ENCODE assay signal across 1 cellular context in genomic region chr4:74123065-74123728, GRCh38.
TF ChIP-seq lines count a peak whose summit lies in the region.

No MANE protein-coding gene starts in this region.

TF ChIP-seq in HepG2, 621 proteins besides CTCF, POLR2A, EP300 and RAD21 (continued from another document and continues in another):
- TF ChIP-seq ZBTB40 (IDR thresholded peaks at IDR 0.05) (no peak), ZBTB40 (CRISPR knock-in tag; IDR thresholded peaks at IDR 0.05) (no peak), SOX13 (IDR thresholded peaks at IDR 0.05) (no peak), SOX13 (CRISPR knock-in tag; conservative IDR thresholded peaks at IDR 0.05 in 1 of 2, IDR thresholded peaks at IDR 0.05 in 1 of 2) (0 out of 4 replicates have a peak, but pooled peaks of 1 of the 2 experiments have one; percentile 36), FOXC1 (CRISPR knock-in tag; IDR thresholded peaks at IDR 0.05; ENCODE audit: borderline replicate concordance) (no peak), HMG20A (CRISPR knock-in tag; IDR thresholded peaks at IDR 0.05; ENCODE audit: borderline replicate concordance) (peak; percentile 38; the same call in 1 of the 2 replicates), HES4 (CRISPR knock-in tag; IDR thresholded peaks at IDR 0.05; ENCODE audit: borderline replicate concordance) (no peak), PLRG1 (conservative IDR thresholded peaks at IDR 0.05) (no peak), HCFC1 (IDR thresholded peaks at IDR 0.05; ENCODE audit: low read depth, low read length) (no peak), THAP11 (CRISPR knock-in tag; IDR thresholded peaks at IDR 0.05) (no peak), MBD4 (IDR thresholded peaks at IDR 0.05; ENCODE audit: borderline replicate concordance, low read length) (no peak), NFIB (CRISPR knock-in tag; IDR thresholded peaks at IDR 0.05; ENCODE audit: borderline replicate concordance) (no peak), FOXJ3 (CRISPR knock-in tag; IDR thresholded peaks at IDR 0.05; ENCODE audit: borderline replicate concordance) (peak; percentile 28; the same call in 1 of the 2 replicates), TOPORS (CRISPR knock-in tag; IDR thresholded peaks at IDR 0.05) (no peak), ZNF276 (CRISPR knock-in tag; IDR thresholded peaks at IDR 0.05; ENCODE audit: low read depth) (no peak), HDAC1 (CRISPR knock-in tag; IDR thresholded peaks at IDR 0.05) (no peak), PBX3 (CRISPR knock-in tag; IDR thresholded peaks at IDR 0.05; ENCODE audit: borderline replicate concordance) (no peak), ZNF777 (CRISPR knock-in tag; IDR thresholded peaks at IDR 0.05) (no peak), ZNF558 (CRISPR knock-in tag; IDR thresholded peaks at IDR 0.05; ENCODE audit: borderline replicate concordance) (no peak), RFX3 (CRISPR knock-in tag; IDR thresholded peaks at IDR 0.05) (no peak), RXRB (CRISPR knock-in tag; IDR thresholded peaks at IDR 0.05; ENCODE audit: borderline replicate concordance) (0 out of 2 replicates have a peak, but pooled peaks have one; percentile 10), ZNF451 (CRISPR knock-in tag; IDR thresholded peaks at IDR 0.05) (no peak), SSRP1 (CRISPR knock-in tag; IDR thresholded peaks at IDR 0.05) (no peak), ZNF780A (CRISPR knock-in tag; IDR thresholded peaks at IDR 0.05) (no peak), ATF4 (CRISPR knock-in tag; IDR thresholded peaks at IDR 0.05) (peak in 1 of 2 experiments; percentile 73; a peak in 2 of 4 replicates), BHLHE40 (IDR thresholded peaks at IDR 0.05; ENCODE audit: low read length) (no peak), HNRNPH1 (optimal IDR thresholded peaks at IDR 0.05; ENCODE audit: low read depth, low read length) (no peak), HOXD1 (CRISPR knock-in tag; IDR thresholded peaks at IDR 0.05) (no peak), ZSCAN25 (CRISPR knock-in tag; IDR thresholded peaks at IDR 0.05) (no peak), FOSL1 (CRISPR knock-in tag; IDR thresholded peaks at IDR 0.05; ENCODE audit: borderline replicate concordance) (no peak), HMG20B (CRISPR knock-in tag; conservative IDR thresholded peaks at IDR 0.05) (no peak), ZNF224 (CRISPR knock-in tag; IDR thresholded peaks at IDR 0.05) (no peak), FOSL2 (CRISPR knock-in tag; IDR thresholded peaks at IDR 0.05) (peak; percentile 65), ZNF124 (CRISPR knock-in tag; IDR thresholded peaks at IDR 0.05) (no peak), FOXO1 (CRISPR knock-in tag; IDR thresholded peaks at IDR 0.05) (peak; percentile 40; the same call in 1 of the 2 replicates), IKZF5 (CRISPR knock-in tag; IDR thresholded peaks at IDR 0.05) (0 out of 2 replicates have a peak, but pooled peaks have one; percentile 26), FOXO4 (CRISPR knock-in tag; conservative IDR thresholded peaks at IDR 0.05) (no peak), ZNF816 (CRISPR knock-in tag; IDR thresholded peaks at IDR 0.05; ENCODE audit: borderline replicate concordance) (no peak), MTF1 (CRISPR knock-in tag; IDR thresholded peaks at IDR 0.05) (no peak), ZNF792 (CRISPR knock-in tag; IDR thresholded peaks at IDR 0.05) (no peak), GTF2F1 (IDR thresholded peaks at IDR 0.05; ENCODE audit: low read length) (no peak), TBX3 (IDR thresholded peaks at IDR 0.05; ENCODE audit: borderline replicate concordance) (no peak), MAFF (IDR thresholded peaks at IDR 0.05; ENCODE audit: low read depth, low read length) (no peak), HMGA1 (CRISPR knock-in tag; conservative IDR thresholded peaks at IDR 0.05) (no peak), GATAD1 (CRISPR knock-in tag; IDR thresholded peaks at IDR 0.05) (no peak), ZNF225 (CRISPR knock-in tag; IDR thresholded peaks at IDR 0.05) (no peak), TFAP4 (IDR thresholded peaks at IDR 0.05; ENCODE audit: borderline replicate concordance, low read depth) (no peak), CERS6 (CRISPR knock-in tag; IDR thresholded peaks at IDR 0.05) (no peak), GABPB1 (CRISPR knock-in tag; IDR thresholded peaks at IDR 0.05) (no peak), ZNF143 (CRISPR knock-in tag; IDR thresholded peaks at IDR 0.05) (no peak), ZUFSP (CRISPR knock-in tag; IDR thresholded peaks at IDR 0.05; ENCODE audit: borderline replicate concordance) (no peak), RARA (CRISPR knock-in tag; IDR thresholded peaks at IDR 0.05) (0 out of 2 replicates have a peak, but pooled peaks have one; percentile 34), SOX5 (CRISPR knock-in tag; IDR thresholded peaks at IDR 0.05; ENCODE audit: borderline replicate concordance) (peak; percentile 52; the same call in 1 of the 2 replicates)
